Comparison of ENCODE assay signal across 28 cellular contexts in genomic region chr11:55793321-55793720, GRCh38. TPM values are rescaled to one million over a fixed set of nuclear protein-coding genes. Genes with fewer than 3 reads are reported as not detected.
"Had no signal": no experiment of that assay in that cellular context is flagged by ENCODE, and none has a peak within 500 bp of the region (broad histone marks: within the 10 kb centered on the region; RNA-seq: fewer than 3 reads in every experiment).

No MANE protein-coding gene starts in this region.

- DNase-seq: stimulated activated CD4-positive, alpha-beta T cell treated with anti-CD3 and anti-CD28 coated beads, Interleukin-2, amount 100 ng/mL, for 48 hours; stimulated activated CD4-positive, alpha-beta T cell treated with anti-CD3 and anti-CD28 coated beads, Interleukin-4, amount 100 ng/mL, for 1 hour; stimulated activated CD4-positive, alpha-beta T cell treated with anti-CD3 and anti-CD28 coated beads, Interleukin-4, amount 100 ng/mL, for 24 hours; stimulated activated CD4-positive, alpha-beta T cell treated with anti-CD3 and anti-CD28 coated beads, Interleukin-4, amount 100 ng/mL, for 4 hours; stimulated activated CD8-positive, alpha-beta memory T cell treated with anti-CD3 and anti-CD28 coated beads, Interleukin-4, amount 100 ng/mL, for 48 hours; stimulated activated naive B cell treated with anti-CD40 and anti-IgM and Interleukin-4, amounts not matched to agents 10 μg/mL and 1 μg/mL and 100 μg/mL, for 72 hours; stimulated activated naive CD4-positive, alpha-beta T cell treated with Interleukin-2 at 50 U/mL for 16 hours; stimulated activated naive CD8-positive, alpha-beta T cell treated with anti-CD3 and anti-CD28 coated beads, Interleukin-15, amount 100 ng/mL, for 72 hours; stimulated activated naive CD8-positive, alpha-beta T cell treated with anti-CD3 and anti-CD28 coated beads, Interleukin-15, Interleukin-2, amounts not matched to agents 100 U/mL and 50 U/mL, for 24 hours; stomach; substantia nigra; testis; thyroid gland; tibial artery; transverse colon; trophoblast cell; upper lobe of left lung; upper lobe of right lung; uterus had no signal

RNA-seq across cellular contexts. Expression of gene OR5D14, which starts 2.0 kb away (rescaled TPM):
- total RNA-seq: stomach, subcutaneous adipose tissue, suprapubic skin, temporal lobe, testis, thoracic aorta, thyroid gland, tibial nerve, transverse colon, upper lobe of left lung, upper lobe of right lung, ureter, urinary bladder, uterus, vagina had no signal
- polyA plus RNA-seq: stomach, thymus, urinary bladder had no signal

RNA-seq across cellular contexts. Expression of gene OR5L1, which starts 17.8 kb away (rescaled TPM):
- total RNA-seq: subcutaneous adipose tissue, suprapubic skin, temporal lobe, testis, thoracic aorta, thyroid gland, tibial nerve, transverse colon, upper lobe of left lung, upper lobe of right lung, ureter, urinary bladder, uterus, vagina had no signal
- polyA plus RNA-seq: stomach, thymus, urinary bladder had no signal

RNA-seq across cellular contexts. Expression of gene OR5D13, which starts 20.1 kb away (rescaled TPM):
- total RNA-seq: subcutaneous adipose tissue, suprapubic skin, temporal lobe, testis, thoracic aorta, thyroid gland, tibial nerve, transverse colon, upper lobe of left lung, upper lobe of right lung, ureter, urinary bladder, uterus, vagina had no signal
- polyA plus RNA-seq: stomach, thymus, urinary bladder had no signal

RNA-seq across cellular contexts. Expression of gene OR5D18, which starts 26.1 kb away (rescaled TPM):
- total RNA-seq: stomach, subcutaneous adipose tissue, suprapubic skin, temporal lobe, testis, thoracic aorta, thyroid gland, tibial nerve, transverse colon, upper lobe of left lung, upper lobe of right lung, ureter, urinary bladder, uterus, vagina had no signal
- polyA plus RNA-seq: stomach, thymus, urinary bladder had no signal

RNA-seq across cellular contexts. Expression of gene OR5L2, which starts 33.7 kb away (rescaled TPM):
- total RNA-seq: stomach, subcutaneous adipose tissue, suprapubic skin, temporal lobe, testis, thoracic aorta, thyroid gland, tibial nerve, transverse colon, upper lobe of left lung, upper lobe of right lung, ureter, urinary bladder, uterus, vagina had no signal
- polyA plus RNA-seq: stomach, thymus, urinary bladder had no signal
